ENCODE assay signal across 8 cellular contexts in genomic region chr1:32334274-32334861, GRCh38. TPM values are rescaled to one million over a fixed set of nuclear protein-coding genes. Genes with fewer than 3 reads are reported as not detected.
DNase-seq lines count a peak whose midpoint lies in the region; ATAC-seq, FAIRE-seq and TF ChIP-seq lines count a peak whose summit lies in the region.

No MANE protein-coding gene starts in this region.

- CTCF ChIA-PET in A549 (lab: Yijun Ruan, JAX): interaction anchor here (0.8 to 5.3 kb wide), 4 partner anchors 16 to 119 kb away, joined by 3 to 20 read pairs (median 4); no protein-coding TSS in a partner anchor

- FAIRE-seq in A549 (lab: Jason Lieb, UNC) (no peak), GM19239 (lab: Jason Lieb, UNC) (peak; percentile 53), HTR-8/SVneo (lab: Jason Lieb, UNC) (no peak)

- H3K27ac ChIP-seq in A549 (peak overlapping the region; percentile 96 to 98), lung (ENCODE audit: low read depth in 1 of 2, low read length in 1 of 2) (peak overlapping the region in 1 of 2 donors; percentile 9)

- 42% methylated on average over 6 of the region's 9 CpGs for WGBS in A549 (ENCODE audit: missing lambda C conversion rate)
- 33 to 51% methylated on average over 9 of the region's 9 CpGs for WGBS in lung, 2 donors

- ATAC-seq in A549 (peak in 1 of 2 experiments; percentile 20; a peak in 3 of 6 replicates), lung (ENCODE audit: insufficient read depth, low FRiP score) (no peak)

- no peak for TF ChIP-seq POLR2A in A549 (IDR thresholded peaks at IDR 0.05; ENCODE audit: low read length)

- no peak for DNase-seq in A549 (ENCODE audit: low read depth in 1 of 2, low spot score in 1 of 2)
- DNase-seq in GM19239 (ENCODE audit: insufficient read length, low spot score): no peak
- DNase-seq in adipocyte (ENCODE audit: low read depth): no peak
- DNase-seq in lung (ENCODE audit: low spot score): no peak
- no peak for DNase-seq in stimulated activated CD4-positive, alpha-beta T cell treated with anti-CD3 and anti-CD28 coated beads, Interleukin-1b, Interleukin-23, amount 100 ng/mL, for 48 hours
- no peak for DNase-seq in germinal center (ENCODE audit: low spot score)
- DNase-seq in stimulated activated CD4-positive, alpha-beta T cell treated with anti-CD3 and anti-CD28 coated beads, Interleukin-12 subunit alpha, Interleukin-12 subunit beta, amount 100 ng/mL, for 4 hours: no peak
- no peak for DNase-seq in HTR-8/SVneo (ENCODE audit: insufficient read length, low spot score)

- no peaks in the 10 kb centered on the region for H3K27me3 ChIP-seq in adipocyte (replicated peaks; ENCODE audit: control insufficient read depth, insufficient read depth, low read length)
- H3K27me3 ChIP-seq in lung (ENCODE audit: control insufficient read depth, insufficient read depth): no peaks in the 10 kb centered on the region

- no peak for TF ChIP-seq RAD21 in A549 (conservative IDR thresholded peaks at IDR 0.05 in 1 of 2, IDR thresholded peaks at IDR 0.05 in 1 of 2)

- H3K9me3 ChIP-seq in A549 (no peaks in the 10 kb centered on the region), adipocyte (ENCODE audit: control insufficient read depth, low read length) (no peaks in the 10 kb centered on the region), lung (ENCODE audit: control insufficient read depth in 2 of 2, insufficient read depth in 1 of 2, low read length in 1 of 2) (no peaks in the 10 kb centered on the region)

- POLR2A ChIA-PET in A549 (lab: Yijun Ruan, JAX): no interaction called here

- peak overlapping the region; percentile 96 for H3K4me2 ChIP-seq in A549

- peak overlapping the region; percentile 82 for H3K9ac ChIP-seq in adipocyte (ENCODE audit: low read length)

- no peak for TF ChIP-seq CTCF in A549 (IDR thresholded peaks at IDR 0.05)
- no peak for TF ChIP-seq CTCF in lung (IDR thresholded peaks at IDR 0.05; ENCODE audit: control extremely low read depth, extremely low read depth)

- H3K4me1 ChIP-seq in A549: peaks cover 33% of the 10 kb centered on the region
- peaks cover 37% of the 10 kb centered on the region for H3K4me1 ChIP-seq in adipocyte (ENCODE audit: control insufficient read depth, insufficient read depth, low read length)
- peaks cover 0 to 21% of the 10 kb centered on the region in 2 donors for H3K4me1 ChIP-seq in lung (ENCODE audit: control insufficient read depth in 2 of 2, insufficient read depth in 2 of 2, low read length in 2 of 2)

- TF ChIP-seq EP300 in A549 (IDR thresholded peaks at IDR 0.05): no peak

- H3K36me3 ChIP-seq in adipocyte (ENCODE audit: control insufficient read depth, insufficient read depth, low read length, severe bottlenecking) (peaks cover 19% of the 10 kb centered on the region), lung (ENCODE audit: control insufficient read depth in 2 of 2, insufficient read depth in 2 of 2, low read length in 2 of 2) (peaks cover 20 to 29% of the 10 kb centered on the region in 2 donors)

- peak overlapping the region; percentile 100 for H3K4me3 ChIP-seq in A549
- peak overlapping the region; percentile 82 for H3K4me3 ChIP-seq in adipocyte (ENCODE audit: low read length)
- peak overlapping the region; percentile 51 for H3K4me3 ChIP-seq in lung

TF ChIP-seq in A549, 52 proteins besides CTCF, POLR2A, EP300 and RAD21:
- TF ChIP-seq FOXS1 (CRISPR knock-in tag; IDR thresholded peaks at IDR 0.05): no peak
- no peak for TF ChIP-seq CBX2 (IDR thresholded peaks at IDR 0.05; ENCODE audit: borderline replicate concordance, low read depth)
- TF ChIP-seq CHD4 (IDR thresholded peaks at IDR 0.05; ENCODE audit: borderline replicate concordance): no peak
- TF ChIP-seq KDM5A (IDR thresholded peaks at IDR 0.05): no peak
- TF ChIP-seq GATA3 (IDR thresholded peaks at IDR 0.05; ENCODE audit: borderline replicate concordance): no peak
- no peak for TF ChIP-seq MAX (IDR thresholded peaks at IDR 0.05)
- no peak for TF ChIP-seq SREBF2 (IDR thresholded peaks at IDR 0.05)
- no peak for TF ChIP-seq HOXB5 (CRISPR knock-in tag; IDR thresholded peaks at IDR 0.05)
- TF ChIP-seq, protein P1, sequence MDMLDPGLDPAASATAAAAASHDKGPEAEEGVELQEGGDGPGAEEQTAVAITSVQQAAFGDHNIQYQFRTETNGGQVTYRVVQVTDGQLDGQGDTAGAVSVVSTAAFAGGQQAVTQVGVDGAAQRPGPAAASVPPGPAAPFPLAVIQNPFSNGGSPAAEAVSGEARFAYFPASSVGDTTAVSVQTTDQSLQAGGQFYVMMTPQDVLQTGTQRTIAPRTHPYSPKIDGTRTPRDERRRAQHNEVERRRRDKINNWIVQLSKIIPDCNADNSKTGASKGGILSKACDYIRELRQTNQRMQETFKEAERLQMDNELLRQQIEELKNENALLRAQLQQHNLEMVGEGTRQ (IDR thresholded peaks at IDR 0.05): no peak
- TF ChIP-seq NPAS2 (CRISPR knock-in tag; IDR thresholded peaks at IDR 0.05; ENCODE audit: borderline replicate concordance): no peak
- TF ChIP-seq CHD2 (IDR thresholded peaks at IDR 0.05; ENCODE audit: low read length, partially characterized antibody): no peak
- no peak for TF ChIP-seq ZC3H11A (IDR thresholded peaks at IDR 0.05)
- TF ChIP-seq FOSB (CRISPR knock-in tag; IDR thresholded peaks at IDR 0.05): no peak
- no peak for TF ChIP-seq ESRRA (IDR thresholded peaks at IDR 0.05; ENCODE audit: borderline replicate concordance, low read length)
- TF ChIP-seq NR3C1 (IDR thresholded peaks at IDR 0.05): no peak

RNA-seq across cellular contexts. Expression of gene MARCKSL1, which starts 1.7 kb away (rescaled TPM):
- 73.2 and 89.4 TPM in 2 replicates for polyA plus RNA-seq in A549 (2011; rRNA removed)
- 88.2 and 105 TPM in 2 replicates for polyA plus RNA-seq in A549 (2012; cell fraction: cytosol; rRNA removed)
- polyA plus RNA-seq in A549 (2012; cell fraction: nucleus; rRNA removed): 39.5 and 51.9 TPM in 2 replicates
- 44.6 to 62.6 TPM (median 57.7 TPM) in 3 replicates for polyA plus RNA-seq in A549 (2017; fragmentation: RNase III; extraction: RNeasy Plus Mini Kit Qiagen cat#74134 plus additional on column Dnase treatment)
- polyA minus RNA-seq in A549 (2011; rRNA and poly(A)+ RNA removed): 38.8 and 49.1 TPM in 2 replicates
- total RNA-seq in lung: 10 to 100 TPM; 37.9 to 78.4 TPM
- 10 to 100 TPM; 28.4 to 41.2 TPM for polyA plus RNA-seq in lung

RNA-seq across cellular contexts. Expression of gene FAM229A, which starts 27.9 kb away (rescaled TPM):
- polyA plus RNA-seq in A549 (2011; rRNA removed) (3.5 and 3.6 TPM in 2 replicates), A549 (2017; fragmentation: RNase III; extraction: RNeasy Plus Mini Kit Qiagen cat#74134 plus additional on column Dnase treatment) (3.5 to 5.6 TPM (median 4.4 TPM) in 3 replicates), lung (1 to 10 TPM; 3.2 to 7.2 TPM)
- 4.2 and 6.8 TPM in 2 replicates for polyA plus RNA-seq in A549 (2012; cell fraction: cytosol; rRNA removed)
- 53.9 and 58.6 TPM in 2 replicates for polyA plus RNA-seq in A549 (2012; cell fraction: nucleus; rRNA removed)
- 2.1 TPM in 2 replicates for polyA minus RNA-seq in A549 (2011; rRNA and poly(A)+ RNA removed)
- total RNA-seq in lung: 1 to 10 TPM; 2.2 to 7.0 TPM

RNA-seq across cellular contexts. Expression of gene TSSK3, which starts 28.0 kb away (rescaled TPM):
- polyA plus RNA-seq in A549 (2011; rRNA removed) (0.31 and 0.65 TPM in 2 replicates), A549 (2017; fragmentation: RNase III; extraction: RNeasy Plus Mini Kit Qiagen cat#74134 plus additional on column Dnase treatment) (0.14 to 0.37 TPM (median 0.15 TPM) in 3 replicates), lung (1 to 10 TPM in 1 of 2 donors, under 1 TPM in 1; 0.37 to 1.0 TPM)
- 0.21 and 0.30 TPM in 2 replicates for polyA plus RNA-seq in A549 (2012; cell fraction: cytosol; rRNA removed)
- 1.1 and 1.3 TPM in 2 replicates for polyA plus RNA-seq in A549 (2012; cell fraction: nucleus; rRNA removed)
- polyA minus RNA-seq in A549 (2011; rRNA and poly(A)+ RNA removed): 0.62 and 1.6 TPM in 2 replicates
- 1 to 10 TPM in 1 of 2 donors, under 1 TPM in 1; 0.46 to 1.4 TPM for total RNA-seq in lung

RNA-seq across cellular contexts. Expression of gene HDAC1, which starts 42.5 kb away (rescaled TPM):
- 135 TPM in 2 replicates for polyA plus RNA-seq in A549 (2011; rRNA removed)
- 89.7 and 101 TPM in 2 replicates for polyA plus RNA-seq in A549 (2012; cell fraction: cytosol; rRNA removed)
- 81.5 and 130 TPM in 2 replicates for polyA plus RNA-seq in A549 (2012; cell fraction: nucleus; rRNA removed)
- polyA plus RNA-seq in A549 (2017; fragmentation: RNase III; extraction: RNeasy Plus Mini Kit Qiagen cat#74134 plus additional on column Dnase treatment): 88.8 to 102 TPM (median 99.6 TPM) in 3 replicates
- 109 and 133 TPM in 2 replicates for polyA minus RNA-seq in A549 (2011; rRNA and poly(A)+ RNA removed)
- total RNA-seq in lung: 10 to 100 TPM; 66.2 to 90.4 TPM
- polyA plus RNA-seq in lung: 10 to 100 TPM; 47.3 to 78.8 TPM

RNA-seq across cellular contexts. Expression of gene BSDC1, which starts 59.9 kb away (rescaled TPM):
- polyA plus RNA-seq in A549 (2011; rRNA removed) (19.9 and 26.1 TPM in 2 replicates), A549 (2017; fragmentation: RNase III; extraction: RNeasy Plus Mini Kit Qiagen cat#74134 plus additional on column Dnase treatment) (18.8 to 22.7 TPM (median 21.0 TPM) in 3 replicates), lung (10 to 100 TPM; 32.8 to 38.0 TPM)
- polyA plus RNA-seq in A549 (2012; cell fraction: cytosol; rRNA removed): 14.4 and 18.0 TPM in 2 replicates
- 29.1 and 35.3 TPM in 2 replicates for polyA plus RNA-seq in A549 (2012; cell fraction: nucleus; rRNA removed)
- 26.9 and 33.3 TPM in 2 replicates for polyA minus RNA-seq in A549 (2011; rRNA and poly(A)+ RNA removed)
- total RNA-seq in lung: 10 to 100 TPM; 58.7 to 80.5 TPM
